ENCODE assay signal across 11 cellular contexts in the genomic region with DNA sequence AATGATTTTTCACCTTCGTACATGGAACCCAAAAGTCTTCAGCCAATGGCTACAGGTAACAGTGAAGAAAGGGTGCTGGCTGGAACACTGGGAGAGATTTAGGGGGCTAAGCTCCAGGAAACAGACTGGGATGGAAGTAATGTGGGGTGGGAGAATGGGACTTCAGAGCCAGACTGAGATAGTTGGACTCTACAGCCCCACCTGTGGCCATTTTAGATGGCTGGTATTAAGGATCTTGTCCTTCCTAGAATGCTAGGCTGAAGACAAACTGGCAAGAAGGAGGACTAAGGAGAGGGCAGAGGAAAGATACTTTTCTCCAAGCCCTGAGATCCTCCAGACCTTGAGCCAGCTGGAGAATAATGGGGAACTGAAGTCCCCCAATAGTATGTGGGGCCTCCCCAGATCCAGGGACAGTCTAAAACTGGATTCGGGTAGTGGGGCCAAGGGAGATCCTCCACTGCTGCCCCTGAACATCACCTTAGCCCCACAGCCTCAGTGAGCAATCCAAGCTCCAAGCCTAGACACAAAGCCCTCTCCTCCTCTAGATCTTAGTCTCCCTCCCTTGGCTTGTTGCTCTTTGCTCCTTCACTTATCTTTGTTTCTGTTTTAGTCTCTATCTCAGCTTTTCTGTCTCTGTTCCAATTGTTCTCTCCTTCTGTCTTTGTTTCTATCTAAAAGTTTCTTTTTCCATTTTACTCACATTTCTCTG. TPM values are rescaled to one million over a fixed set of nuclear protein-coding genes. Genes with fewer than 3 reads are reported as not detected.
DNase-seq lines count a peak whose midpoint lies in the region; ATAC-seq and TF ChIP-seq lines count a peak whose summit lies in the region.
"Had no signal": no experiment of that assay in that cellular context is flagged by ENCODE, and none has a peak within 500 bp of the region (broad histone marks: within the 10 kb centered on the region; RNA-seq: fewer than 3 reads in every experiment).

No MANE protein-coding gene starts in this region.

- peak in 2 of 8 donors; percentile 19 to 56 for ATAC-seq in heart right ventricle
- no peak for ATAC-seq in Right ventricle myocardium superior (ENCODE audit: poor library complexity)
- peak; percentile 64 for ATAC-seq in SK-N-SH treated with all-trans-retinoic acid at 6 μM for 48 hours
- no peak for ATAC-seq in GM19035 (IDR thresholded peaks at IDR 0.05; ENCODE audit: unreplicated experiment)

- H3K9me3 ChIP-seq in heart right ventricle (no peaks in the 10 kb centered on the region), spleen (no peaks in the 10 kb centered on the region)

- DNase-seq in heart right ventricle = no peak
- DNase-seq in Right ventricle myocardium superior = no peak
- DNase-seq in fibroblast of villous mesenchyme (ENCODE audit: low read depth) = no peak
- DNase-seq in NCI-H2029 (lab: John Stamatoyannopoulos, UW) = no peak
- no peak for DNase-seq in spleen
- no peak for DNase-seq in NCI-H2196 (lab: John Stamatoyannopoulos, UW; ENCODE audit: unreplicated experiment)
- DNase-seq: CD4-positive, alpha-beta T cell; kidney; stimulated activated naive CD4-positive, alpha-beta T cell had no signal

- no peak overlapping the region for H3K4me3 ChIP-seq in heart right ventricle
- no peak overlapping the region for H3K4me3 ChIP-seq in fibroblast of villous mesenchyme (ENCODE audit: low read depth, low read length)
- H3K4me3 ChIP-seq in spleen = no peak overlapping the region

- no peak for TF ChIP-seq POLR2A in spleen (IDR thresholded peaks at IDR 0.05)

- H3K27me3 ChIP-seq in heart right ventricle (peaks cover 0 to 19% (median 0%) of the 10 kb centered on the region in 7 donors), spleen (replicated peaks in 1 of 7) (peaks cover 0 to 3% (median 0%) of the 10 kb centered on the region in 7 donors)

- H3K36me3 ChIP-seq in heart right ventricle (no peaks in the 10 kb centered on the region), spleen (no peaks in the 10 kb centered on the region)

- intact Hi-C loops in heart right ventricle (cut with DNase I) = no loop called here
- intact Hi-C loops in Right ventricle myocardium superior (cut with DNase I) = no loop called here
- intact Hi-C loops in spleen (cut with DNase I; ENCODE audit: low total_unique reads) = no loop called here

- TF ChIP-seq CTCF in heart right ventricle (IDR thresholded peaks at IDR 0.05) (peak in 2 of 9 donors; percentile 13 to 20), fibroblast of villous mesenchyme (IDR thresholded peaks at IDR 0.05; ENCODE audit: insufficient read depth, low read depth, low read length) (peak; percentile 25), spleen (IDR thresholded peaks at IDR 0.05 in 8 of 11, conservative IDR thresholded peaks at IDR 0.05 in 3 of 11) (no peak)

- peaks cover 0 to 20% (median 11%) of the 10 kb centered on the region in 9 donors for H3K4me1 ChIP-seq in heart right ventricle
- peaks cover 0 to 14% (median 3%) of the 10 kb centered on the region in 6 donors for H3K4me1 ChIP-seq in spleen

- 45 to 71% methylated on average over 2 of the region's 2 CpGs for WGBS in heart right ventricle, 2 donors
- 48 to 76% (median 51%) methylated on average over 2 of the region's 2 CpGs for WGBS in spleen, 5 donors

- peak overlapping the region in 6 of 10 donors; percentile 9 to 83 (median 72) for H3K27ac ChIP-seq in heart right ventricle
- no peak overlapping the region for H3K27ac ChIP-seq in spleen

TF ChIP-seq in SK-N-SH treated with all-trans-retinoic acid at 6 μM for 48 hours, 23 proteins besides CTCF, POLR2A, EP300 and RAD21:
- no peak for TF ChIP-seq TCF4 (CRISPR knock-in tag; IDR thresholded peaks at IDR 0.05; ENCODE audit: borderline replicate concordance)

RNA-seq across cellular contexts. Expression of a gene that starts 16.1 kb away (rescaled TPM):
- total RNA-seq in heart right ventricle (100 to 1,000 TPM in 1 of 10 donors, 10 to 100 TPM in 9; 21.8 to 142 (median 52.9) TPM), Right ventricle myocardium superior (26.5 TPM), fibroblast of villous mesenchyme (73.8 and 138 TPM in 2 replicates), spleen (10 to 100 TPM; 28.8 to 45.8 (median 42.0) TPM)
- polyA plus RNA-seq in heart right ventricle (10 to 100 TPM; 20.8 to 26.0 TPM), spleen (10 to 100 TPM; 23.7 to 31.2 (median 27.9) TPM)

Comparison
In these comparisons a context has a peak if more than half of its experiments do, and no peak if none do; other contexts are left out.
1. H3K27ac ChIP-seq: peak in heart right ventricle (6 of 10); none in spleen (0 of 8).